In genomic region chr6:33787336-33787953, GRCh38 we compare ENCODE assay signal across 8 cellular contexts. TPM values are rescaled to one million over a fixed set of nuclear protein-coding genes. Genes with fewer than 3 reads are reported as not detected.
DNase-seq lines count a peak whose midpoint lies in the region; ATAC-seq, FAIRE-seq and TF ChIP-seq lines count a peak whose summit lies in the region.

No MANE protein-coding gene starts in this region.

- peak; percentile 27 for FAIRE-seq in GM12878 (lab: Jason Lieb, UNC)
- FAIRE-seq in GM12892 (lab: Jason Lieb, UNC) = no peak

- in situ Hi-C loops in GM12878 (cut with MboI) = no loop called here

- H3K27ac ChIP-seq in GM12878 (ENCODE audit: control insufficient read depth, insufficient read depth) = peak overlapping the region; percentile 87; the same call in 1 of the 2 replicates

- intact Hi-C loops in GM12878 (cut with micrococcal nuclease; ENCODE audit: unreplicated experiment) = no loop called here

- BruUV-seq in GM12878 (replicated peaks; lab: Mats Ljungman, UMichigan) = TSS peak; percentile 77

- no peak for TF ChIP-seq POLR2A in GM12878 (IDR thresholded peaks at IDR 0.05; ENCODE audit: low read depth, low read length)
- no peak for TF ChIP-seq POLR2A in GM12892 (IDR thresholded peaks at IDR 0.05; ENCODE audit: low read depth, low read length)

- SMC1A ChIA-PET in GM12878 (lab: Charles Lee; ENCODE audit: uncharacterized antibody, unreplicated experiment) = interaction anchor here (1.1 to 1.4 kb wide), 3 partner anchors 16 to 33 kb away, joined by 3 to 4 read pairs (median 3); no protein-coding TSS in a partner anchor

- no peaks in the 10 kb centered on the region; the same call in 1 of the 2 replicates for H4K20me1 ChIP-seq in GM12878 (ENCODE audit: control insufficient read depth, insufficient read depth)

- H3K36me3 ChIP-seq in GM12878 (ENCODE audit: control insufficient read depth in 2 of 2, insufficient read depth in 2 of 2, low read length in 1 of 2) = peaks cover under 1 to 11% of the 10 kb centered on the region in 2 experiments; a peak in 2 of 4 replicates

- peaks cover 6% of the 10 kb centered on the region for H3K4me1 ChIP-seq in GM12878 (ENCODE audit: control insufficient read depth, insufficient read depth, low read length)

- H3K27me3 ChIP-seq in GM12878 (replicated peaks in 1 of 2; ENCODE audit: control insufficient read depth in 2 of 2, insufficient read depth in 2 of 2, low read length in 1 of 2) = no peaks in the 10 kb centered on the region

- no peak for ATAC-seq in stimulated activated naive CD8-positive, alpha-beta T cell treated with anti-CD3 and anti-CD28 coated beads, Interleukin-15, Interleukin-2, amounts not matched to agents 100 U/mL and 50 U/mL, for 24 hours
- no peak for ATAC-seq in GM12878

- H2AFZ ChIP-seq in GM12878 (ENCODE audit: control insufficient read depth, low read depth, low read length) = no peak overlapping the region

- RAD21 ChIA-PET in GM12878 (lab: Charles Lee; ENCODE audit: unreplicated experiment) = interaction anchor here (0.6 to 1.7 kb wide), 4 partner anchors 16 to 249 kb away, joined by 3 to 6 read pairs (median 4); partner anchors contain the start of gene UQCC2

- H3K4me2 ChIP-seq in GM12878 (ENCODE audit: control insufficient read depth, insufficient read depth) = peak overlapping the region; percentile 87

- no peaks in the 10 kb centered on the region for H3K27me3 Mint-ChIP-seq in stimulated activated naive CD8-positive, alpha-beta T cell treated with anti-CD3 and anti-CD28 coated beads, Interleukin-15, Interleukin-2, amounts not matched to agents 100 ng/mL and 50 ng/mL, for 24 hours

- peaks cover 36% of the 10 kb centered on the region for H3K36me3 Mint-ChIP-seq in stimulated activated naive CD8-positive, alpha-beta T cell treated with anti-CD3 and anti-CD28 coated beads, Interleukin-15, Interleukin-2, amounts not matched to agents 100 ng/mL and 50 ng/mL, for 24 hours (ENCODE audit: low read depth)

- H3K79me2 ChIP-seq in GM12878 (ENCODE audit: control insufficient read depth, insufficient read depth, low read length) = peaks cover 30% of the 10 kb centered on the region

- POLR2A ChIA-PET in GM12878 (lab: Charles Lee) = interaction anchor here (0.6 kb wide), 1 partner anchor 436 kb away, joined by 4 read pairs; no protein-coding TSS in a partner anchor

- CTCF ChIA-PET in GM12878 (lab: Yijun Ruan, JAX) = interaction anchor here (0.7 to 1.9 kb wide), 5 partner anchors 16 to 76 kb away, joined by 3 to 7 read pairs (median 4); partner anchors contain the start of gene UQCC2

- peak overlapping the region; percentile 95 for H3K4me3 ChIP-seq in GM12878

- DNase-seq in stimulated activated naive CD8-positive, alpha-beta T cell treated with anti-CD3 and anti-CD28 coated beads, Interleukin-15, Interleukin-2, amounts not matched to agents 100 U/mL and 50 U/mL, for 24 hours = no peak
- no peak for DNase-seq in GM12878 (ENCODE audit: low read depth, low spot score)
- DNase-seq in lung microvascular endothelial cell (ENCODE audit: low read depth in 2 of 2) = peak; percentile 32 to 74
- no peak for DNase-seq in GM12892 (ENCODE audit: insufficient read length)
- no peak for DNase-seq in NCI-H82 treated with DMSO at 0.1 percent for 48 hours (lab: John Stamatoyannopoulos, UW; ENCODE audit: unreplicated experiment)
- DNase-seq in COR-L47 (lab: John Stamatoyannopoulos, UW) = no peak
- DNase-seq in Ammon's horn (ENCODE audit: low spot score) = no peak

- peak overlapping the region; percentile 98 for H3K27ac Mint-ChIP-seq in stimulated activated naive CD8-positive, alpha-beta T cell treated with anti-CD3 and anti-CD28 coated beads, Interleukin-15, Interleukin-2, amounts not matched to agents 100 ng/mL and 50 ng/mL, for 24 hours

- no peaks in the 10 kb centered on the region for H3K9me3 ChIP-seq in GM12878 (replicated peaks; ENCODE audit: control insufficient read depth, insufficient read depth, low read length)

- peak overlapping the region; percentile 96 for H3K4me3 Mint-ChIP-seq in stimulated activated naive CD8-positive, alpha-beta T cell treated with anti-CD3 and anti-CD28 coated beads, Interleukin-15, Interleukin-2, amounts not matched to agents 100 ng/mL and 50 ng/mL, for 24 hours

- no peak for TF ChIP-seq CTCF in GM12878 (IDR thresholded peaks at IDR 0.05 in 2 of 3, conservative IDR thresholded peaks at IDR 0.05 in 1 of 3; ENCODE audit: control insufficient read depth in 2 of 3, extremely low read depth in 1 of 3, insufficient read depth in 1 of 3, low read depth in 3 of 3, low read length in 3 of 3)

- WGBS in GM12878 (ENCODE audit: insufficient coverage, insufficient replicate concordance, low lambda C conversion rate, missing lambda C conversion rate) = 30% methylated on average over 7 of the region's 7 CpGs

- peaks cover 51% of the 10 kb centered on the region for H3K4me1 Mint-ChIP-seq in stimulated activated naive CD8-positive, alpha-beta T cell treated with anti-CD3 and anti-CD28 coated beads, Interleukin-15, Interleukin-2, amounts not matched to agents 100 ng/mL and 50 ng/mL, for 24 hours (ENCODE audit: low read depth)

- TF ChIP-seq EP300 in GM12878 (IDR thresholded peaks at IDR 0.05; ENCODE audit: borderline replicate concordance in 1 of 2, control insufficient read depth in 1 of 2, low read depth in 2 of 2, low read length in 2 of 2) = no peak

- TF ChIP-seq RAD21 in GM12878 (IDR thresholded peaks at IDR 0.05; ENCODE audit: insufficient read depth, low read depth, low read length) = no peak

- no peaks in the 10 kb centered on the region for H3K9me3 Mint-ChIP-seq in stimulated activated naive CD8-positive, alpha-beta T cell treated with anti-CD3 and anti-CD28 coated beads, Interleukin-15, Interleukin-2, amounts not matched to agents 100 ng/mL and 50 ng/mL, for 24 hours

- peak overlapping the region; percentile 87; the same call in 1 of the 2 replicates for H3K9ac ChIP-seq in GM12878 (ENCODE audit: control insufficient read depth, insufficient read depth, low read length)

RNA-seq across cellular contexts. Expression of gene LEMD2, which starts 1.5 kb away (rescaled TPM):
- 70.2 and 77.1 TPM in 2 replicates for total RNA-seq in GM12878 (2013; cell fraction: nucleolus; rRNA removed)
- total RNA-seq in GM12878 (2014; rRNA removed) (25.8 and 26.5 TPM in 2 replicates), GM12878 (2014; rRNA removed; fragmentation: Illumina TruSeq; extraction: Trizol) (23.0 and 25.8 TPM in 2 replicates), GM12878 (2021) (30.4 and 35.2 TPM in 2 replicates), lung microvascular endothelial cell (27.9 and 34.3 TPM in 2 replicates)
- 15.5 TPM for polyA plus RNA-seq in GM12878 (2011; ENCODE audit: low read depth)
- polyA plus RNA-seq in GM12878 (2011; rRNA removed) (47.1 and 50.1 TPM in 2 replicates), GM12878 (2014; fragmentation: Illumina TruSeq; extraction: Trizol) (13.5 and 22.6 TPM in 2 replicates), GM12878 (2014; fragmentation: Nextera tagmentation; extraction: Ambion mirVana) (1 to 10 TPM in 1 of 2 experiments, under 1 TPM in 1; 0.45 to 1.2 TPM), GM12878 (2014; rRNA removed) (30.0 and 33.8 TPM in 2 replicates), GM12878 (2016; fragmentation: Nextera tagmentation; extraction: Ambion mirVana) (10 to 100 TPM in 1 of 2 experiments, 1 to 10 TPM in 1; 5.9 to 14.0 TPM)
- polyA plus RNA-seq in GM12878 (2011; cell fraction: cytosol; rRNA removed) = 29.2 and 32.0 TPM in 2 replicates
- 125 and 133 TPM in 2 replicates for polyA plus RNA-seq in GM12878 (2011; cell fraction: nucleus; rRNA removed)
- polyA plus RNA-seq in GM12878 (2012) = 24.8 and 24.9 TPM in 2 replicates
- 20.0 and 35.0 TPM in 2 replicates for polyA minus RNA-seq in GM12878 (2011; rRNA and poly(A)+ RNA removed)
- 11.6 TPM in 2 replicates for polyA minus RNA-seq in GM12878 (2011; cell fraction: cytosol; rRNA and poly(A)+ RNA removed)
- polyA minus RNA-seq in GM12878 (2011; cell fraction: nucleus; rRNA and poly(A)+ RNA removed) = 51.3 and 64.4 TPM in 2 replicates
- polyA plus RNA-seq in GM12892 (2012; ENCODE audit: missing spikeins) = 19.7 TPM

RNA-seq across cellular contexts. Expression of gene MLN, which starts 16.4 kb away (rescaled TPM):
- total RNA-seq in GM12878 (2013; cell fraction: nucleolus; rRNA removed) = not detected in 2 replicates
- total RNA-seq in GM12878 (2014; rRNA removed) = not detected in 2 replicates
- not detected in 2 replicates for total RNA-seq in GM12878 (2014; rRNA removed; fragmentation: Illumina TruSeq; extraction: Trizol)
- not detected in 2 replicates for total RNA-seq in GM12878 (2021)
- polyA plus RNA-seq in GM12878 (2011; ENCODE audit: low read depth) = not detected
- polyA plus RNA-seq in GM12878 (2011; rRNA removed) = not detected in 2 replicates
- not detected in 2 replicates for polyA plus RNA-seq in GM12878 (2011; cell fraction: cytosol; rRNA removed)
- polyA plus RNA-seq in GM12878 (2011; cell fraction: nucleus; rRNA removed) = not detected in 2 replicates
- not detected in 2 replicates for polyA plus RNA-seq in GM12878 (2012)
- polyA plus RNA-seq in GM12878 (2014; fragmentation: Illumina TruSeq; extraction: Trizol) = not detected in 2 replicates
- polyA plus RNA-seq in GM12878 (2014; fragmentation: Nextera tagmentation; extraction: Ambion mirVana) = not detected
- not detected in 2 replicates for polyA plus RNA-seq in GM12878 (2014; rRNA removed)
- not detected for polyA plus RNA-seq in GM12878 (2016; fragmentation: Nextera tagmentation; extraction: Ambion mirVana)
- polyA minus RNA-seq in GM12878 (2011; rRNA and poly(A)+ RNA removed) = not detected in 2 replicates
- not detected in 2 replicates for polyA minus RNA-seq in GM12878 (2011; cell fraction: cytosol; rRNA and poly(A)+ RNA removed)
- not detected in 2 replicates for polyA minus RNA-seq in GM12878 (2011; cell fraction: nucleus; rRNA and poly(A)+ RNA removed)
- not detected in 2 replicates for total RNA-seq in lung microvascular endothelial cell
- not detected for polyA plus RNA-seq in GM12892 (2012; ENCODE audit: missing spikeins)

RNA-seq across cellular contexts. Expression of gene IP6K3, which starts 40.7 kb away (rescaled TPM):
- total RNA-seq in GM12878 (2013; cell fraction: nucleolus; rRNA removed) = not detected in 2 replicates
- total RNA-seq in GM12878 (2014; rRNA removed) (not detected in 2 replicates), GM12878 (2014; rRNA removed; fragmentation: Illumina TruSeq; extraction: Trizol) (not detected in 2 replicates), GM12878 (2021) (not detected in 2 replicates), lung microvascular endothelial cell (not detected in 2 replicates)
- polyA plus RNA-seq in GM12878 (2011; ENCODE audit: low read depth) = not detected
- polyA plus RNA-seq in GM12878 (2011; rRNA removed) (0.15 TPM in 1 of 2 replicates, not detected in the other), GM12878 (2014; fragmentation: Illumina TruSeq; extraction: Trizol) (not detected in 2 replicates), GM12878 (2014; fragmentation: Nextera tagmentation; extraction: Ambion mirVana) (under 1 TPM in 1 of 2 experiments, not detected in 1; 0.02 TPM), GM12878 (2014; rRNA removed) (not detected in 2 replicates), GM12878 (2016; fragmentation: Nextera tagmentation; extraction: Ambion mirVana) (under 1 TPM in 1 of 2 experiments, not detected in 1; 0.09 TPM)
- 0.01 TPM in 1 of 2 replicates, not detected in the other for polyA plus RNA-seq in GM12878 (2011; cell fraction: cytosol; rRNA removed)
- polyA plus RNA-seq in GM12878 (2011; cell fraction: nucleus; rRNA removed) = not detected in 2 replicates
- polyA plus RNA-seq in GM12878 (2012) = not detected in 2 replicates
- polyA minus RNA-seq in GM12878 (2011; rRNA and poly(A)+ RNA removed) = not detected in 2 replicates
- polyA minus RNA-seq in GM12878 (2011; cell fraction: cytosol; rRNA and poly(A)+ RNA removed) = not detected in 2 replicates
- not detected in 2 replicates for polyA minus RNA-seq in GM12878 (2011; cell fraction: nucleus; rRNA and poly(A)+ RNA removed)
- polyA plus RNA-seq in GM12892 (2012; ENCODE audit: missing spikeins) = not detected

Comparison
In these comparisons a context has a peak if more than half of its experiments do, and no peak if none do; other contexts are left out.
1. DNase-seq: peak in lung microvascular endothelial cell (2 of 2); none in stimulated activated naive CD8-positive, alpha-beta T cell treated with anti-CD3 and anti-CD28 coated beads, Interleukin-15, Interleukin-2, amounts not matched to agents 100 U/mL and 50 U/mL, for 24 hours (single experiment), GM12878 (single experiment), GM12892 (single experiment), NCI-H82 treated with DMSO at 0.1 percent for 48 hours (single experiment), COR-L47 (single experiment) and Ammon's horn (single experiment).